In genomic region chr2:7022486-7022885, GRCh38 we compare ENCODE assay signal across 20 cellular contexts.
A peak's percentile ranks its signal among the peaks of the same experiment; 100 is the strongest.
DNase-seq lines count a peak whose midpoint lies in the region; ATAC-seq and TF ChIP-seq lines count a peak whose summit lies in the region.
"Had no signal": no experiment of that assay in that cellular context is flagged by ENCODE, and none has a peak within 500 bp of the region (broad histone marks: within the 10 kb centered on the region; RNA-seq: fewer than 3 reads in every experiment).

No MANE protein-coding gene starts in this region.

- no peaks in the 10 kb centered on the region for H3K9me3 Mint-ChIP-seq in activated naive CD4-positive, alpha-beta T cell treated with anti-CD3 and anti-CD28 coated beads, Interleukin-2, amount 50 U/mL, for 24 hours
- H3K9me3 Mint-ChIP-seq in activated naive CD4-positive, alpha-beta T cell treated with anti-CD3 and anti-CD28 coated beads, Interleukin-2, amount 50 U/mL, for 72 hours = no peaks in the 10 kb centered on the region
- H3K9me3 Mint-ChIP-seq: T-cell had no signal

- TF ChIP-seq CTCF in cardiac fibroblast (IDR thresholded peaks at IDR 0.05; ENCODE audit: low read depth, low read length) = no peak
- TF ChIP-seq CTCF in left lung (IDR thresholded peaks at IDR 0.05) = no peak

- no peaks in the 10 kb centered on the region for H3K27me3 Mint-ChIP-seq in activated naive CD4-positive, alpha-beta T cell treated with anti-CD3 and anti-CD28 coated beads, Interleukin-2, amount 50 U/mL, for 24 hours
- H3K27me3 Mint-ChIP-seq: T-cell had no signal

- H3K9me3 ChIP-seq in left lung = no peaks in the 10 kb centered on the region
- H3K9me3 ChIP-seq: thoracic aorta had no signal

- no peaks in the 10 kb centered on the region for H3K27me3 ChIP-seq in layer of hippocampus (ENCODE audit: control insufficient read depth, insufficient read depth, low read length)
- no peaks in the 10 kb centered on the region for H3K27me3 ChIP-seq in left lung
- H3K27me3 ChIP-seq: cardiac muscle cell had no signal

- H3K4me1 Mint-ChIP-seq in activated naive CD4-positive, alpha-beta T cell treated with anti-CD3 and anti-CD28 coated beads, Interleukin-2, amount 50 U/mL, for 24 hours = no peaks in the 10 kb centered on the region
- H3K4me1 Mint-ChIP-seq: T-cell had no signal

- no peak overlapping the region for H3K4me3 Mint-ChIP-seq in activated naive CD4-positive, alpha-beta T cell treated with anti-CD3 and anti-CD28 coated beads, Interleukin-2, amount 50 U/mL, for 24 hours
- H3K4me3 Mint-ChIP-seq: HFFc6, T-cell had no signal

- no peak for ATAC-seq in activated naive CD4-positive, alpha-beta T cell treated with anti-CD3 and anti-CD28 coated beads, Interleukin-2, amount 50 U/mL, for 72 hours
- no peak for ATAC-seq in GM21737 (IDR thresholded peaks at IDR 0.05; ENCODE audit: unreplicated experiment)
- ATAC-seq in left lung = no peak
- ATAC-seq: T-cell had no signal

- H3K27ac ChIP-seq in layer of hippocampus (ENCODE audit: low read depth, low read length) = peak overlapping the region; percentile 14
- H3K27ac ChIP-seq in substantia nigra (ENCODE audit: low read depth, low read length, poor library complexity, severe bottlenecking) = peak overlapping the region; percentile 14
- H3K27ac ChIP-seq in left lung = no peak overlapping the region
- H3K27ac ChIP-seq: 22Rv1, cardiac muscle cell, KMS-11, thoracic aorta had no signal

- peaks cover 0 to under 1% of the 10 kb centered on the region in 2 donors for H3K4me1 ChIP-seq in left lung

- H3K4me3 ChIP-seq in cardiac fibroblast (replicated peaks in 1 of 2; ENCODE audit: low read depth in 2 of 2, low read length in 2 of 2) (no peak overlapping the region), left lung (no peak overlapping the region)
- H3K4me3 ChIP-seq: cardiac muscle cell, thoracic aorta had no signal

- H3K36me3 ChIP-seq in left lung = peaks cover 0 to 21% of the 10 kb centered on the region in 2 donors
- H3K36me3 ChIP-seq: cardiac muscle cell, thoracic aorta had no signal

- peak overlapping the region; percentile 2 for H3K27ac Mint-ChIP-seq in activated naive CD4-positive, alpha-beta T cell treated with anti-CD3 and anti-CD28 coated beads, Interleukin-2, amount 50 U/mL, for 24 hours
- H3K27ac Mint-ChIP-seq in activated naive CD4-positive, alpha-beta T cell treated with anti-CD3 and anti-CD28 coated beads, Interleukin-2, amount 50 U/mL, for 72 hours = peak overlapping the region in 1 of 2 donors; percentile 70
- H3K27ac Mint-ChIP-seq: HFFc6 had no signal

- intact Hi-C loops in left lung (cut with DNase I) = no loop called here

- no peak for DNase-seq in activated naive CD4-positive, alpha-beta T cell treated with anti-CD3 and anti-CD28 coated beads, Interleukin-2, amount 50 U/mL, for 72 hours (ENCODE audit: low spot score in 2 of 2)
- DNase-seq in cardiac fibroblast (ENCODE audit: low read depth in 2 of 2) = peak; percentile 59 to 73
- no peak for DNase-seq in substantia nigra (lab: John Stamatoyannopoulos, UW)
- no peak for DNase-seq in left lung
- DNase-seq in foreskin melanocyte = no peak
- DNase-seq: activated CD4-positive, alpha-beta T cell treated with anti-CD3 and anti-CD28 coated beads, Interleukin-2, amount 50 U/mL, for 1 hour; activated naive CD4-positive, alpha-beta T cell; activated T-cell treated with anti-CD3 and anti-CD28 coated beads for 4 hours; DMS 273 treated with DMSO at 0.1 percent for 48 hours; HFFc6; NCI-H1048; NCI-H2107; T-cell had no signal

- peaks cover 13% of the 10 kb centered on the region for H3K36me3 Mint-ChIP-seq in activated naive CD4-positive, alpha-beta T cell treated with anti-CD3 and anti-CD28 coated beads, Interleukin-2, amount 50 U/mL, for 24 hours
- peaks cover 0 to 14% of the 10 kb centered on the region in 2 donors for H3K36me3 Mint-ChIP-seq in activated naive CD4-positive, alpha-beta T cell treated with anti-CD3 and anti-CD28 coated beads, Interleukin-2, amount 50 U/mL, for 72 hours

Comparison
In these comparisons a context has a peak if more than half of its experiments do, and no peak if none do; other contexts are left out.
1. DNase-seq: peak in cardiac fibroblast (2 of 2); none in activated naive CD4-positive, alpha-beta T cell treated with anti-CD3 and anti-CD28 coated beads, Interleukin-2, amount 50 U/mL, for 72 hours (0 of 2), substantia nigra (0 of 49), left lung (0 of 2) and foreskin melanocyte (single experiment).
2. H3K27ac ChIP-seq: peak in layer of hippocampus (single experiment) and substantia nigra (single experiment); none in left lung (0 of 2).